ENCODE assay signal across 8 cellular contexts in the genomic region with DNA sequence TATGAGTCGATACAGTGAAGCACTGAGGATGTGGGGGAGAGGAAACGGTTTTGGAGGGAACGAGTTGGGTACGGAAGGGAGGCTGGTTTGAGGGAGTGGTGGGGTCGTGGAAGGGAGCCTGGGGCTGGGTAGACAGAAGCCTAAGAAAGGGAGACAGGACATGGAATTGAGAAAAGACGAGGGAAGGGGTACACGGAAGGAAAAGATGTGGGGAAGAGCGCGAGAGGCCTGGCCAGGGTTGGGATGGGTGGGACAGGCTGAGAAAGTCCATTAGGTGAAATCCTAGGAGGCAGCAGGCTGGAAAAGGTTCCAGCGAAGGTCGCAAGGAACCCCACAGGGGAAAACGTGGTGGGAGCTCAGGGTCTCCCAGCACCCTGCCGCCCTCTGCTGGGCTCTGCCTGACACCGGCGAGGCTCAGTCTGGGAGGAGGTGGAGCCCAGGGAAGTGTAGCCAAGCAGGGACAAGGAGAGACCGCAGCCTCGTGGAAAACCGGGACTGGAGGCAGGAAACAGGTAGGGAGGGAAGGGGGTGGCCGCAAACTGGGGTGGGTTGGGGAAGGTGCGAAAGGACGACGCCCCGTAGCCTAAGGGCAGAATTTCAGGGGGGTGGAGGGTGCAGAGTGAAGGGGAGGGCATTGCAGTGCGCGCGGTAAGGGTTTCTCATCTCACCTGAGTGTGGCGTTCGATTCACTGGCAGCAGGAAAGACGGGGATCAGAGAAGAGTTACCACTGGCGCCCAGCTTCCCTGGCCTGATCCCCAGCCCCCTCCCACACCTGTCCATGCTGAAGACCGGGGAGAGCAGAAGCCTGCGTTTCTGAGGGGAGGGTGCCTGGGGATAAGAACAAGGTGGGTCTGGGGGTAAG. TPM values are rescaled to one million over a fixed set of nuclear protein-coding genes. Genes with fewer than 3 reads are reported as not detected.
DNase-seq lines count a peak whose midpoint lies in the region; ATAC-seq, FAIRE-seq and TF ChIP-seq lines count a peak whose summit lies in the region.

No MANE protein-coding gene starts in this region.

- FAIRE-seq in small intestine (lab: Jason Lieb, UNC), result no peak

- peak; percentile 54 for ATAC-seq in GM23338

- H3K4me3 ChIP-seq in GM23338 (peak overlapping the region; percentile 93), small intestine (ENCODE audit: low read depth in 1 of 2, low read length in 2 of 2) (peak overlapping the region; percentile 33 to 42)

- peaks cover 27% of the 10 kb centered on the region for H3K36me3 Mint-ChIP-seq in GM23338 (ENCODE audit: low read depth)

- H3K4me1 Mint-ChIP-seq in GM23338, result peaks cover 68% of the 10 kb centered on the region

- H3K27ac ChIP-seq in GM23338 (ENCODE audit: low read depth) (peak overlapping the region; percentile 94), small intestine (ENCODE audit: low read depth in 1 of 2, low read length in 1 of 2) (peak overlapping the region in 1 of 2 donors; percentile 66)

- H4K20me1 ChIP-seq in GM23338 (replicated peaks; ENCODE audit: insufficient read depth), result peaks cover 24% of the 10 kb centered on the region

- peak overlapping the region; percentile 87 for H3K27ac Mint-ChIP-seq in GM23338

- peaks cover 34% of the 10 kb centered on the region for H3K27me3 Mint-ChIP-seq in GM23338 (ENCODE audit: insufficient read depth, low read depth, poor library complexity)

- H3K4me2 ChIP-seq in GM23338, result peak overlapping the region; percentile 91

- H3K79me2 ChIP-seq in GM23338 (replicated peaks; ENCODE audit: insufficient read depth), result peaks cover 73% of the 10 kb centered on the region

- H3K36me3 ChIP-seq in GM23338 (ENCODE audit: insufficient read depth) (no peaks in the 10 kb centered on the region; the same call in 1 of the 2 replicates), small intestine (ENCODE audit: control insufficient read depth in 2 of 2, insufficient read depth in 2 of 2, low read length in 2 of 2) (no peaks in the 10 kb centered on the region)

- TF ChIP-seq CTCF in GM23338 (conservative IDR thresholded peaks at IDR 0.05; ENCODE audit: low read depth in 2 of 2), result peak; percentile 54 to 86

- no peaks in the 10 kb centered on the region for H3K9me2 ChIP-seq in GM23338 (ENCODE audit: insufficient read depth)

- H3K27me3 ChIP-seq in GM23338 (ENCODE audit: insufficient read depth) (no peaks in the 10 kb centered on the region), small intestine (ENCODE audit: control insufficient read depth in 2 of 2, insufficient read depth in 2 of 2, low read length in 2 of 2) (peaks cover 0 to 7% of the 10 kb centered on the region in 2 donors)

- DNase-seq in ACHN, result peak; percentile 81
- DNase-seq in GM23338 (ENCODE audit: low spot score), result peak; percentile 96
- peak; percentile 18 to 82 for DNase-seq in NCI-H446 (lab: John Stamatoyannopoulos, UW)
- DNase-seq in activated CD4-positive, alpha-beta T cell treated with anti-CD3 and anti-CD28 coated beads for 1 hour, result peak; percentile 30
- DNase-seq in cerebellar cortex (ENCODE audit: low spot score), result peak; percentile 87
- peak; percentile 77 for DNase-seq in iris pigment epithelial cell (ENCODE audit: low read depth)
- peak; percentile 44 for DNase-seq in small intestine
- DNase-seq in NK-92 (lab: John Stamatoyannopoulos, UW; ENCODE audit: unreplicated experiment), result no peak

- in situ Hi-C loops in ACHN (cut with HindIII; ENCODE audit: low pct_ligation_motif_present, low pct_unique_long_range_greater_than_20kb, low sequenced_read_pairs), result no loop called here

- H3K4me3 Mint-ChIP-seq in GM23338, result peak overlapping the region; percentile 86

- peaks cover 23% of the 10 kb centered on the region for H3F3A ChIP-seq in GM23338 (replicated peaks; ENCODE audit: low read depth)

- WGBS in small intestine, 3 donors, result 2 to 4% (median 3%) methylated on average over 32 of the region's 32 CpGs

- peaks cover 57% of the 10 kb centered on the region for H3K4me1 ChIP-seq in GM23338 (ENCODE audit: insufficient read depth)
- H3K4me1 ChIP-seq in small intestine (ENCODE audit: control insufficient read depth in 2 of 2, insufficient read depth in 1 of 2, low read depth in 1 of 2, low read length in 1 of 2), result peaks cover 0 to 4% of the 10 kb centered on the region in 2 donors

- no peaks in the 10 kb centered on the region for H3K9me3 Mint-ChIP-seq in GM23338

- peaks cover 2% of the 10 kb centered on the region for H3K9me3 ChIP-seq in small intestine (ENCODE audit: control insufficient read depth, low read depth)

- no peak overlapping the region for H2AFZ ChIP-seq in GM23338

TF ChIP-seq in GM23338, 12 proteins besides CTCF, POLR2A, EP300 and RAD21:
- TF ChIP-seq POLR2AphosphoS5 (IDR thresholded peaks at IDR 0.05; ENCODE audit: low read depth), result peak; percentile 38; the same call in 1 of the 2 replicates
- peak; percentile 45 for TF ChIP-seq CREB1 (CRISPR knock-in tag; IDR thresholded peaks at IDR 0.05; ENCODE audit: low read depth)
- TF ChIP-seq, protein P1, sequence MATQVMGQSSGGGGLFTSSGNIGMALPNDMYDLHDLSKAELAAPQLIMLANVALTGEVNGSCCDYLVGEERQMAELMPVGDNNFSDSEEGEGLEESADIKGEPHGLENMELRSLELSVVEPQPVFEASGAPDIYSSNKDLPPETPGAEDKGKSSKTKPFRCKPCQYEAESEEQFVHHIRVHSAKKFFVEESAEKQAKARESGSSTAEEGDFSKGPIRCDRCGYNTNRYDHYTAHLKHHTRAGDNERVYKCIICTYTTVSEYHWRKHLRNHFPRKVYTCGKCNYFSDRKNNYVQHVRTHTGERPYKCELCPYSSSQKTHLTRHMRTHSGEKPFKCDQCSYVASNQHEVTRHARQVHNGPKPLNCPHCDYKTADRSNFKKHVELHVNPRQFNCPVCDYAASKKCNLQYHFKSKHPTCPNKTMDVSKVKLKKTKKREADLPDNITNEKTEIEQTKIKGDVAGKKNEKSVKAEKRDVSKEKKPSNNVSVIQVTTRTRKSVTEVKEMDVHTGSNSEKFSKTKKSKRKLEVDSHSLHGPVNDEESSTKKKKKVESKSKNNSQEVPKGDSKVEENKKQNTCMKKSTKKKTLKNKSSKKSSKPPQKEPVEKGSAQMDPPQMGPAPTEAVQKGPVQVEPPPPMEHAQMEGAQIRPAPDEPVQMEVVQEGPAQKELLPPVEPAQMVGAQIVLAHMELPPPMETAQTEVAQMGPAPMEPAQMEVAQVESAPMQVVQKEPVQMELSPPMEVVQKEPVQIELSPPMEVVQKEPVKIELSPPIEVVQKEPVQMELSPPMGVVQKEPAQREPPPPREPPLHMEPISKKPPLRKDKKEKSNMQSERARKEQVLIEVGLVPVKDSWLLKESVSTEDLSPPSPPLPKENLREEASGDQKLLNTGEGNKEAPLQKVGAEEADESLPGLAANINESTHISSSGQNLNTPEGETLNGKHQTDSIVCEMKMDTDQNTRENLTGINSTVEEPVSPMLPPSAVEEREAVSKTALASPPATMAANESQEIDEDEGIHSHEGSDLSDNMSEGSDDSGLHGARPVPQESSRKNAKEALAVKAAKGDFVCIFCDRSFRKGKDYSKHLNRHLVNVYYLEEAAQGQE (IDR thresholded peaks at IDR 0.05; ENCODE audit: unreplicated experiment), result no peak

RNA-seq across cellular contexts. Expression of a gene that starts 4.3 kb away (rescaled TPM):
- total RNA-seq in GM23338 (2014; rRNA removed; shearing (Covaris generic)), result 50.2 and 78.9 TPM in 2 replicates
- polyA plus RNA-seq in GM23338 (2016; fragmentation: Nextera tagmentation; extraction: Ambion mirVana) (36.6 and 42.8 TPM in 2 replicates), small intestine (10 to 100 TPM in 1 of 3 donors, 1 to 10 TPM in 1, under 1 TPM in 1; 0.22 to 12.0 (median 2.2) TPM)

RNA-seq across cellular contexts. Expression of a gene that starts 28.2 kb away (rescaled TPM):
- 0.74 and 2.5 TPM in 2 replicates for total RNA-seq in GM23338 (2014; rRNA removed; shearing (Covaris generic))
- 0.49 and 0.55 TPM in 2 replicates for polyA plus RNA-seq in GM23338 (2016; fragmentation: Nextera tagmentation; extraction: Ambion mirVana)
- under 1 TPM in 1 of 3 donors, not detected in 2; 0.07 TPM for polyA plus RNA-seq in small intestine

RNA-seq across cellular contexts. Expression of a gene that starts 43.7 kb away (rescaled TPM):
- total RNA-seq in GM23338 (2014; rRNA removed; shearing (Covaris generic)), result not detected in 2 replicates
- 0.83 and 0.86 TPM in 2 replicates for polyA plus RNA-seq in GM23338 (2016; fragmentation: Nextera tagmentation; extraction: Ambion mirVana)
- polyA plus RNA-seq in small intestine, result not detected

RNA-seq across cellular contexts. Expression of a gene that starts 52.3 kb away (rescaled TPM):
- 0.59 and 2.8 TPM in 2 replicates for total RNA-seq in GM23338 (2014; rRNA removed; shearing (Covaris generic))
- polyA plus RNA-seq in GM23338 (2016; fragmentation: Nextera tagmentation; extraction: Ambion mirVana), result 0.84 and 1.3 TPM in 2 replicates
- 1 to 10 TPM in 1 of 3 donors, not detected in 2; 1.4 TPM for polyA plus RNA-seq in small intestine
